Comparison of ENCODE assay signal across 1 cellular context in the genomic region with DNA sequence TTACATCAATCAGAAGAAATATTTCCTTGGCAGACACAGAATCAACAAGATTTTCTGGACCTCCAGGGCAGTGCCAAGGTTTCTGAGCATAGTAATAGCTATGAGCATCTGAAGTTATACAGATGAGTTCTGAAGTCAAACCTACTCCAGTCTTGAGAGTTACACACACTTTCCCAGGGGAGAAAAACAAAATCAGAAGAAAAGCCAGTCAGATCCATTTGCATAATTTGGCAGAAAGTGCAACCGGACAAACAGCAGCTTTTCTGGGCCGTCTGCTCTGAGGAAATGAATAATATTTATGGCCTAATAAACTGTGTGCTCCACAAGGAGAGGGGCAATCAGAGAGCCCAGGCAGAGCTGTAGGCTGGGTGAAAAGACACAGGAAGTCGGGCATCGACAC.
TF ChIP-seq lines count a peak whose summit lies in the region.

No MANE protein-coding gene starts in this region.

TF ChIP-seq in IMR-90, 13 proteins besides CTCF, POLR2A, EP300 and RAD21 (continued from another document):
- TF ChIP-seq, protein P1, sequence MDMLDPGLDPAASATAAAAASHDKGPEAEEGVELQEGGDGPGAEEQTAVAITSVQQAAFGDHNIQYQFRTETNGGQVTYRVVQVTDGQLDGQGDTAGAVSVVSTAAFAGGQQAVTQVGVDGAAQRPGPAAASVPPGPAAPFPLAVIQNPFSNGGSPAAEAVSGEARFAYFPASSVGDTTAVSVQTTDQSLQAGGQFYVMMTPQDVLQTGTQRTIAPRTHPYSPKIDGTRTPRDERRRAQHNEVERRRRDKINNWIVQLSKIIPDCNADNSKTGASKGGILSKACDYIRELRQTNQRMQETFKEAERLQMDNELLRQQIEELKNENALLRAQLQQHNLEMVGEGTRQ (IDR thresholded peaks at IDR 0.05; ENCODE audit: low read depth, low read length): no peak
TF ChIP-seq in IMR-90: peak in this region for 0.
